ENCODE assay signal across 30 cellular contexts in the genomic region with DNA sequence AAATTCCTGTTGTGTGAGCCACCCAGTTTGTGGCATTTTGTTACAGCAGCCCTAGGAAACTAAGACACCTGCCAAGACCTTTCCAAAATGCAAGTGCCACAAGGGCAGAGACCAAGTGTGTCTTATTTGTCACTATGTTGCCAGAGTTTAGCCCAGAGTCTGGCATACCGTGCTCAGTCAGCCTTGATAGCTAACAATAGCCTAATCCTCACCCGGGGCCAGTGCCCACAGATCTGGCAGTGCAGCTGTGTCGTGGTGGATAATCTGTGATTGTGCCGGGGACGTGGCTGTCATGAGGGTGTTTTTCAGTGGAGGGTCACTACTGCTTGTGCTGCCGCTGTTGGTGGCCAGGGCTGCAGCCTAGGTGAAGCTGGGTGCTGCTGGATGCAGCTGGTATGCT. TPM values are rescaled to one million over a fixed set of nuclear protein-coding genes. Genes with fewer than 3 reads are reported as not detected.
"Had no signal": no experiment of that assay in that cellular context is flagged by ENCODE, and none has a peak within 500 bp of the region (broad histone marks: within the 10 kb centered on the region; RNA-seq: fewer than 3 reads in every experiment).

No MANE protein-coding gene starts in this region.

- H3K36me3 Mint-ChIP-seq: activated CD4-positive, alpha-beta memory T cell treated with anti-CD3 and anti-CD28 coated beads for 36 hours; activated naive CD4-positive, alpha-beta T cell treated with anti-CD3 and anti-CD28 coated beads, Interleukin-2, amount 50 U/mL, for 72 hours; brain; WTC11 had no signal

- H3K9me3 ChIP-seq: ascending aorta, Peyer's patch had no signal

- H3K9me3 Mint-ChIP-seq: activated CD4-positive, alpha-beta memory T cell treated with anti-CD3 and anti-CD28 coated beads for 36 hours; activated naive CD4-positive, alpha-beta T cell treated with anti-CD3 and anti-CD28 coated beads, Interleukin-2, amount 50 U/mL, for 72 hours; activated naive CD8-positive, alpha-beta T cell treated with anti-CD3 and anti-CD28 coated beads, Interleukin-2, amount 50 U/mL, for 24 hours; activated T-cell treated with anti-CD3 and anti-CD28 coated beads, Interleukin-2, amount 50 U/mL, for 4 hours; brain; WTC11 had no signal

- H3K4me1 ChIP-seq: ascending aorta, Peyer's patch had no signal

- H3K36me3 ChIP-seq: ascending aorta, cardiac muscle cell, Peyer's patch had no signal

- H3K4me3 ChIP-seq: ascending aorta, cardiac muscle cell, Peyer's patch had no signal

- ATAC-seq: activated naive CD4-positive, alpha-beta T cell treated with anti-CD3 and anti-CD28 coated beads, Interleukin-2, amount 50 U/mL, for 72 hours; activated naive CD8-positive, alpha-beta T cell treated with anti-CD3 and anti-CD28 coated beads, Interleukin-2, amount 50 U/mL, for 24 hours; activated T-cell treated with anti-CD3 and anti-CD28 coated beads, Interleukin-2, amount 50 U/mL, for 4 hours; T-helper 17 cell; WTC11 had no signal

- H3K27me3 ChIP-seq: ascending aorta, cardiac muscle cell, Peyer's patch had no signal

- H3K4me1 Mint-ChIP-seq: activated naive CD8-positive, alpha-beta T cell treated with anti-CD3 and anti-CD28 coated beads, Interleukin-2, amount 50 U/mL, for 24 hours had no signal

- DNase-seq: activated CD4-positive, alpha-beta memory T cell treated with anti-CD3 and anti-CD28 coated beads for 36 hours; activated CD4-positive, alpha-beta T cell treated with anti-CD3 and anti-CD28 coated beads for 48 hours; activated CD4-positive, CD25-positive, alpha-beta regulatory T cell treated with anti-CD3 and anti-CD28 coated beads, Interleukin-2, amount 50 U/mL, for 72 hours; activated CD8-positive, alpha-beta memory T cell treated with anti-CD3 and anti-CD28 coated beads for 24 hours; activated effector memory CD4-positive, alpha-beta T cell treated with anti-CD3 and anti-CD28 coated beads, Interleukin-2, amount 50 U/mL, for 16 hours; activated naive CD4-positive, alpha-beta T cell treated with Interleukin-2 at 50 U/mL for 16 hours; activated naive CD8-positive, alpha-beta T cell treated with anti-CD3 and anti-CD28 coated beads, Interleukin-2, amount 50 U/mL, for 24 hours; activated T-cell treated with anti-CD3 and anti-CD28 coated beads, Interleukin-2, amount 50 U/mL, for 4 hours; amniotic stem cell; KG1; NCI-H1092; NCI-H1417; NCI-H1930; NCI-H2171; NCI-H226; NCI-H510A; NCI-H526 treated with DMSO at 0.1 percent for 48 hours; Peyer's patch; SHP77 treated with DMSO at 0.1 percent for 48 hours; T-helper 17 cell; T-helper 9 cell had no signal

- H3K27ac Mint-ChIP-seq: activated CD4-positive, alpha-beta memory T cell treated with anti-CD3 and anti-CD28 coated beads for 36 hours; activated naive CD4-positive, alpha-beta T cell treated with anti-CD3 and anti-CD28 coated beads, Interleukin-2, amount 50 U/mL, for 72 hours; activated naive CD8-positive, alpha-beta T cell treated with anti-CD3 and anti-CD28 coated beads, Interleukin-2, amount 50 U/mL, for 24 hours; T-helper 17 cell; WTC11 had no signal

- H3K27ac ChIP-seq: ascending aorta, cardiac muscle cell, Peyer's patch, RWPE1 had no signal

- H3K27me3 Mint-ChIP-seq: brain had no signal

- H3K4me3 Mint-ChIP-seq: activated CD4-positive, alpha-beta memory T cell treated with anti-CD3 and anti-CD28 coated beads for 36 hours; activated naive CD8-positive, alpha-beta T cell treated with anti-CD3 and anti-CD28 coated beads, Interleukin-2, amount 50 U/mL, for 24 hours; activated T-cell treated with anti-CD3 and anti-CD28 coated beads, Interleukin-2, amount 50 U/mL, for 4 hours; brain; T-helper 17 cell; WTC11 had no signal

RNA-seq across cellular contexts. Expression of gene MEP1B, which starts 53.5 kb away (rescaled TPM):
- total RNA-seq: activated T-cell treated with anti-CD3 and anti-CD28 coated beads, Interleukin-2, amount 50 U/mL, for 4 hours; ascending aorta; LHCN-M2; M059J; SK-MEL-5; WTC11 had no signal
- polyA plus RNA-seq: cardiac muscle cell had no signal
